ENCODE assay signal across 19 cellular contexts in the genomic region with DNA sequence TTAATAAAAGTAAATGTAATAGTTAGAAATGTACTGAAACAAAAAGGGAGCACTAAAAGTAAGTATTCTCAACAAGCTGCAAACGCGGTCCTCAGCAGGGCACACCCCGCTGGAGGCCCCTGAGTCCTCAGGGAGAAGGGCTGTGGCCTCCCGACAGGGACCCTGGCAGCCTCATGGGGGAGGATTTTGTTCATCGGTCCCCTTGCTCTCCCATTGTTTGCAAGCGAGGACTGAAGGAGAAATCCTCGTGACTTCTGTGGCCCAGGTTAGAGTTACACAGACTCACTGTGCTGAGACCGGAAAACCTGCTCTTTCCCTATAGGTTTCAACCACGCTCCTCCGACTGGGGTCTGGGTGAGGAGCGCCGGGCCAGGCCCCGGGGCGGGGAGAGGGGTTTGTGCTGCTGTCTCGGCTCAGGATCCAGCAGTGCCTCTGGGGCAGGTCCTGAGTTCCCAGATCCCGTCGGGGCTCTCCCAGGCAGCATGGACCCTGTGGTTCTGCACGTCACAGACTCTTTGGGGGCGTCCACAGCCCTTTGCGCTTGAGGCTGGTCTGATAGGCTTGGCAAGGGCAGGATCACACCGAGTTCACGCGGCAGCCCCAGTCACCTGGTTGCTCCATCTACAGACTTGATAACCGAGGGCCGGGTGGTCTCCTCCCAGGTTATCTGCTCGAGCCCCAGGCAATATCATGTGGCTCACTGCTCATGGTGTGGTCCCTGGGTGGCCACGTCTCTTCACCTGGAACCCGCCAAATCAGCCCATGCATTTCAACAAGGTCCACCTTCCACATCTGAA. TPM values are rescaled to one million over a fixed set of nuclear protein-coding genes. Genes with fewer than 3 reads are reported as not detected.
DNase-seq lines count a peak whose midpoint lies in the region; ATAC-seq and TF ChIP-seq lines count a peak whose summit lies in the region.
"Had no signal": no experiment of that assay in that cellular context is flagged by ENCODE, and none has a peak within 500 bp of the region (broad histone marks: within the 10 kb centered on the region; RNA-seq: fewer than 3 reads in every experiment).

No MANE protein-coding gene starts in this region.

- no peak for TF ChIP-seq CTCF in WERI-Rb-1 (IDR thresholded peaks at IDR 0.05; ENCODE audit: low read depth, low read length)

- ATAC-seq in sciatic nerve = no peak
- no peak for ATAC-seq in GM21717 (IDR thresholded peaks at IDR 0.05; ENCODE audit: unreplicated experiment)
- ATAC-seq: effector memory CD8-positive, alpha-beta T cell; natural killer cell treated with Interleukin-12 subunit alpha and Interleukin-12 subunit beta and Interleukin-15 and Interleukin-18, amount 100 ng/mL, for 72 hours had no signal

- no peak overlapping the region for H3K4me3 ChIP-seq in WERI-Rb-1 (ENCODE audit: low read depth, low read length)
- H3K4me3 ChIP-seq: body of pancreas had no signal

- intact Hi-C loops in sciatic nerve (cut with DNase I) = no loop called here

- no peak overlapping the region for H3K27ac ChIP-seq in WERI-Rb-1
- H3K27ac ChIP-seq: parathyroid adenoma had no signal

- H3K27me3 ChIP-seq in WERI-Rb-1 (ENCODE audit: insufficient read depth, low read depth, severe bottlenecking) = peaks cover 96% of the 10 kb centered on the region
- H3K27me3 ChIP-seq: body of pancreas had no signal

- H3K36me3 ChIP-seq in WERI-Rb-1 = no peaks in the 10 kb centered on the region

- peaks cover 18% of the 10 kb centered on the region for H3K9me3 ChIP-seq in WERI-Rb-1 (ENCODE audit: severe bottlenecking)
- H3K9me3 ChIP-seq: body of pancreas had no signal

- peak; percentile 36 for DNase-seq in D341Med (ENCODE audit: low spot score)
- peak; percentile 3 for DNase-seq in WERI-Rb-1
- DNase-seq in left kidney (ENCODE audit: low read depth, low spot score) = peak; percentile 28
- DNase-seq in sciatic nerve (ENCODE audit: low spot score) = peak; percentile 43
- no peak for DNase-seq in amygdala (lab: John Stamatoyannopoulos, UW)
- DNase-seq in iPS-NIHi11 (ENCODE audit: low spot score) = no peak
- DNase-seq in epidermal melanocyte (ENCODE audit: insufficient read length, low spot score) = no peak
- DNase-seq: CD8-positive, alpha-beta memory T cell; DMS79 treated with DMSO at 0.1 percent for 48 hours; effector memory CD8-positive, alpha-beta T cell; Kasumi-1; NCI-H1930; NCI-H226; NCI-H774; T-helper 9 cell had no signal

RNA-seq across cellular contexts. Expression of a gene that starts 38.8 kb away (rescaled TPM):
- total RNA-seq in sciatic nerve = 28.4 TPM

RNA-seq across cellular contexts. Expression of a gene that starts 40.4 kb away (rescaled TPM):
- 20.7 TPM for total RNA-seq in sciatic nerve

Comparison
In these comparisons a context has a peak if more than half of its experiments do, and no peak if none do; other contexts are left out.
1. DNase-seq: peak in D341Med (single experiment), WERI-Rb-1 (single experiment), left kidney (single experiment) and sciatic nerve (single experiment); none in amygdala (0 of 56), iPS-NIHi11 (single experiment) and epidermal melanocyte (single experiment).